Comparison of ENCODE assay signal across 17 cellular contexts in genomic region chr12:76544601-76545261, GRCh38.
"Had no signal": no experiment of that assay in that cellular context is flagged by ENCODE, and none has a peak within 500 bp of the region (broad histone marks: within the 10 kb centered on the region; RNA-seq: fewer than 3 reads in every experiment).

No MANE protein-coding gene starts in this region.

- H3K27ac Mint-ChIP-seq: activated CD4-positive, alpha-beta memory T cell treated with anti-CD3 and anti-CD28 coated beads for 36 hours; activated T-helper 1 cell treated with anti-CD3 and anti-CD28 coated beads, Interleukin-12 subunit alpha, Interleukin-12 subunit beta, Interleukin-2, Interleukin-4 antibody, amounts not matched to agents 30 ng/mL and 10 ng/mL and 1 ng/mL, durations not matched to agents 14 hours and 24 hours and 36 hours; neural progenitor cell had no signal

- H3K9me3 ChIP-seq: ovary, sigmoid colon, spleen, thyroid gland had no signal

- H3K4me3 Mint-ChIP-seq: activated CD4-positive, alpha-beta memory T cell treated with anti-CD3 and anti-CD28 coated beads for 36 hours; activated T-helper 1 cell treated with anti-CD3 and anti-CD28 coated beads, Interleukin-12 subunit alpha, Interleukin-12 subunit beta, Interleukin-2, Interleukin-4 antibody, amounts not matched to agents 30 ng/mL and 10 ng/mL and 1 ng/mL, durations not matched to agents 14 hours and 24 hours and 36 hours; neural progenitor cell had no signal

- H3K9me3 Mint-ChIP-seq: activated CD4-positive, alpha-beta memory T cell treated with anti-CD3 and anti-CD28 coated beads for 36 hours; activated T-helper 1 cell treated with anti-CD3 and anti-CD28 coated beads, Interleukin-12 subunit alpha, Interleukin-12 subunit beta, Interleukin-2, Interleukin-4 antibody, amounts not matched to agents 30 ng/mL and 10 ng/mL and 1 ng/mL, durations not matched to agents 14 hours and 24 hours and 36 hours had no signal

- ATAC-seq: esophagus mucosa, left lobe of liver had no signal

- H3K36me3 ChIP-seq: cardiac muscle cell, neural progenitor cell, ovary, sigmoid colon, spleen, thyroid gland had no signal

- H3K4me3 ChIP-seq: cardiac muscle cell, hepatocyte, neural progenitor cell, ovary, sigmoid colon, spleen, thyroid gland had no signal

- H3K27ac ChIP-seq: cardiac muscle cell, hepatocyte, neural progenitor cell, ovary, sigmoid colon, thyroid gland had no signal

- H3K27me3 Mint-ChIP-seq: activated CD4-positive, alpha-beta memory T cell treated with anti-CD3 and anti-CD28 coated beads for 36 hours had no signal

- H3K27me3 ChIP-seq: cardiac muscle cell, hepatocyte, neural progenitor cell, ovary, sigmoid colon, spleen, thyroid gland had no signal

- DNase-seq: activated CD4-positive, alpha-beta memory T cell treated with anti-CD3 and anti-CD28 coated beads for 36 hours; activated CD4-positive, alpha-beta T cell treated with anti-CD3 and anti-CD28 coated beads for 1 hour; activated CD8-positive, alpha-beta memory T cell treated with anti-CD3 and anti-CD28 coated beads, Interleukin-2, amount 50 U/mL, for 48 hours; activated naive CD4-positive, alpha-beta T cell treated with Interleukin-2 at 50 U/mL for 16 hours; islet precursor cell; ovary; sigmoid colon; spleen; stimulated activated CD4-positive, alpha-beta T cell treated with anti-CD3 and anti-CD28 coated beads, Interleukin-1b, Interleukin-23, amount 100 ng/mL, for 48 hours; T-helper 9 cell; thyroid gland had no signal
